Comparison of ENCODE assay signal across 20 cellular contexts in the genomic region with DNA sequence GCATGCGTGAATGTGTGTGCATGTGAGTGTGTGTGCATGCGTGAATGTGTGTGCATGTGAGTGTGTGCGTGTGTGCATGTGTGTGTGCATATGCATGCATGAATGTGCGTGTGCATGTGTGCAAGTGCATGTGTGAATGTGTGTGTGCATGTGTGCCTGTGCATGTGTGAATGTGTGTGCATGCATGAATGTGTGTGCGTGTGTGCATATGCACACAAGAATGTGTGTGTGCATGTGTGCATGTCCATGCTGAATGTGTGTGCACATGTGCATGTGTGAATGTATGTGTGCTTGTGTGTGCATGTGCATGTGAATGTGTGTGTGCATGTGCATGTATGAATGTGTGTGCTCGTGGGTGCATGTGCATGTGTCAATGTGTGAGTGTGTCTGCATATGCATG. TPM values are rescaled to one million over a fixed set of nuclear protein-coding genes. Genes with fewer than 3 reads are reported as not detected.
DNase-seq lines count a peak whose midpoint lies in the region; ATAC-seq and TF ChIP-seq lines count a peak whose summit lies in the region.
"Had no signal": no experiment of that assay in that cellular context is flagged by ENCODE, and none has a peak within 500 bp of the region (broad histone marks: within the 10 kb centered on the region; RNA-seq: fewer than 3 reads in every experiment).

No MANE protein-coding gene starts in this region.

- no peak overlapping the region for H3K27ac Mint-ChIP-seq in WTC11
- H3K27ac Mint-ChIP-seq in endodermal cell, result no peak overlapping the region
- H3K27ac Mint-ChIP-seq in Caco-2 (ENCODE audit: unreplicated experiment), result no peak overlapping the region
- no peak overlapping the region for H3K27ac Mint-ChIP-seq in T-helper 17 cell
- H3K27ac Mint-ChIP-seq: CD4-positive, CD25-positive, alpha-beta regulatory T cell; GM23338; HFFc6 had no signal

- WGBS in heart right ventricle, 2 donors, result 93 to 94% methylated on average over 6 of the region's 6 CpGs
- 92 to 100% methylated on average over 2 to 6 of the region's 6 CpGs for WGBS in endodermal cell (ENCODE audit: insufficient coverage in 1 of 2, insufficient read length in 1 of 2), 2 experiments
- no CpG with 5 or more reads among the region's 6 CpGs for WGBS in trophoblast cell (ENCODE audit: extremely low coverage, insufficient coverage, insufficient read length)

- DNase-seq in cardiac septum (ENCODE audit: low spot score), result peak; percentile 35
- DNase-seq in heart right ventricle, result no peak
- no peak for DNase-seq in WTC11 (ENCODE audit: low spot score)
- peak; percentile 8 for DNase-seq in endodermal cell
- DNase-seq in trophoblast cell, result no peak
- DNase-seq in NCI-H2227 treated with DMSO at 0.1 percent for 48 hours (lab: John Stamatoyannopoulos, UW), result no peak
- DNase-seq in Caco-2, result no peak
- DNase-seq in T-helper 17 cell, result no peak
- DNase-seq: 8988T; ACHN; Calu3; CD4-positive, CD25-positive, alpha-beta regulatory T cell; DMS 273 treated with DMSO at 0.1 percent for 48 hours; DMS79; HFFc6 had no signal

- H3K27ac ChIP-seq in heart right ventricle (no peak overlapping the region), endodermal cell (ENCODE audit: low read depth, low read length) (no peak overlapping the region), trophoblast cell (ENCODE audit: low read depth, low read length) (no peak overlapping the region)
- H3K27ac ChIP-seq: BLaER1 treated with 17β-estradiol and CSF1 and Interleukin-3, amounts not matched to agents 10 nM and 100 nM; HL-60 had no signal

- no peak overlapping the region for H3K14ac ChIP-seq in trophoblast cell (ENCODE audit: low read length)

- no peak overlapping the region for H3K4me2 ChIP-seq in trophoblast cell (ENCODE audit: low read length)
- H3K4me2 ChIP-seq: BLaER1 treated with 17β-estradiol and CSF1 and Interleukin-3, amounts not matched to agents 10 nM and 100 nM; GM23338 had no signal

- H3K4me3 ChIP-seq in heart right ventricle (no peak overlapping the region), endodermal cell (ENCODE audit: low read length) (no peak overlapping the region), trophoblast cell (ENCODE audit: low read depth, low read length) (peak overlapping the region; percentile 4), Caco-2 (ENCODE audit: low read depth, low read length) (no peak overlapping the region)
- H3K4me3 ChIP-seq: BLaER1 treated with 17β-estradiol and CSF1 and Interleukin-3, amounts not matched to agents 10 nM and 100 nM; GM23338; HAP-1 had no signal

- H4K91ac ChIP-seq in trophoblast cell (ENCODE audit: low read depth, low read length), result no peak overlapping the region

- H3K79me1 ChIP-seq in trophoblast cell (ENCODE audit: low read length), result no peaks in the 10 kb centered on the region

- H2AK5ac ChIP-seq in trophoblast cell (ENCODE audit: low read length), result no peak overlapping the region

- H3K36me3 Mint-ChIP-seq in WTC11 (0 out of 2 replicates have a peak, but pooled peaks cover 3% of the 10 kb centered on the region), endodermal cell (ENCODE audit: low read depth) (no peaks in the 10 kb centered on the region), Caco-2 (ENCODE audit: insufficient read depth, unreplicated experiment) (no peaks in the 10 kb centered on the region), T-helper 17 cell (ENCODE audit: low read depth) (no peaks in the 10 kb centered on the region)
- H3K36me3 Mint-ChIP-seq: CD4-positive, CD25-positive, alpha-beta regulatory T cell; IgD-negative memory B cell had no signal

- no peak overlapping the region for H2BK120ac ChIP-seq in trophoblast cell (ENCODE audit: insufficient read depth, low read length, poor library complexity)

- H3K27me3 Mint-ChIP-seq in WTC11 (ENCODE audit: low read depth) (peaks cover 28% of the 10 kb centered on the region), endodermal cell (ENCODE audit: insufficient read depth) (peaks cover 53% of the 10 kb centered on the region), Caco-2 (ENCODE audit: insufficient read depth, unreplicated experiment) (peaks cover 24% of the 10 kb centered on the region), T-helper 17 cell (peaks cover 36% of the 10 kb centered on the region)

- no peaks in the 10 kb centered on the region for H3K36me3 ChIP-seq in heart right ventricle
- no peaks in the 10 kb centered on the region for H3K36me3 ChIP-seq in endodermal cell (ENCODE audit: control insufficient read depth, insufficient read depth, low read length)
- no peaks in the 10 kb centered on the region for H3K36me3 ChIP-seq in trophoblast cell (ENCODE audit: control insufficient read depth in 1 of 2, insufficient read depth in 2 of 2, low read length in 2 of 2)
- no peaks in the 10 kb centered on the region for H3K36me3 ChIP-seq in Caco-2 (ENCODE audit: control insufficient read depth, insufficient read depth, low read length)
- H3K36me3 ChIP-seq: BLaER1 treated with 17β-estradiol and CSF1 and Interleukin-3, amounts not matched to agents 10 nM and 100 nM; HAP-1 had no signal

- no peak overlapping the region for H3K4ac ChIP-seq in trophoblast cell (ENCODE audit: low read depth, low read length)

- peaks cover 28% of the 10 kb centered on the region for H3K9me3 Mint-ChIP-seq in WTC11
- H3K9me3 Mint-ChIP-seq in endodermal cell, result peaks cover 15% of the 10 kb centered on the region
- no peaks in the 10 kb centered on the region for H3K9me3 Mint-ChIP-seq in Caco-2 (ENCODE audit: unreplicated experiment)

- no peak overlapping the region for H3K18ac ChIP-seq in trophoblast cell (ENCODE audit: low read length)

- intact Hi-C loops in cardiac septum (cut with DNase I) (no loop called here), heart right ventricle (cut with DNase I) (no loop called here), Caco-2 (cut with micrococcal nuclease; ENCODE audit: unreplicated experiment) (no loop called here)

- H3K23ac ChIP-seq in trophoblast cell (ENCODE audit: low read length), result no peak overlapping the region

- no TSS peak for BruUV-seq in Caco-2 (replicated peaks; lab: Mats Ljungman, UMichigan)

- H2AFZ ChIP-seq in trophoblast cell (ENCODE audit: insufficient read depth, low read length, poor library complexity), result no peak overlapping the region
- H2AFZ ChIP-seq: GM23338 had no signal

- H3K9ac ChIP-seq in endodermal cell (ENCODE audit: extremely low read depth, low read length, poor library complexity, severe bottlenecking) (no peak overlapping the region), trophoblast cell (ENCODE audit: low read length) (no peak overlapping the region)
- H3K9ac ChIP-seq: BLaER1 treated with 17β-estradiol and CSF1 and Interleukin-3, amounts not matched to agents 10 nM and 100 nM had no signal

- peaks cover 0 to 13% (median 0%) of the 10 kb centered on the region in 11 donors for H3K9me3 ChIP-seq in heart right ventricle
- peaks cover 12% of the 10 kb centered on the region for H3K9me3 ChIP-seq in endodermal cell (ENCODE audit: control insufficient read depth, low read length)
- peaks cover 13% of the 10 kb centered on the region for H3K9me3 ChIP-seq in trophoblast cell (ENCODE audit: insufficient read depth, low read depth, low read length)
- H3K9me3 ChIP-seq in Caco-2, result no peaks in the 10 kb centered on the region
- H3K9me3 ChIP-seq in T-helper 17 cell (ENCODE audit: control insufficient read depth, low read length, poor library complexity, severe bottlenecking), result no peaks in the 10 kb centered on the region

- no peak overlapping the region for H2BK12ac ChIP-seq in trophoblast cell (ENCODE audit: low read length)

- ATAC-seq in heart right ventricle (no peak), WTC11 (no peak), T-helper 17 cell (no peak)
- ATAC-seq: GM23338 had no signal

- H4K8ac ChIP-seq in trophoblast cell (ENCODE audit: low read depth, low read length), result no peak overlapping the region

- H3K4me3 Mint-ChIP-seq in WTC11 (no peak overlapping the region), endodermal cell (no peak overlapping the region), Caco-2 (ENCODE audit: unreplicated experiment) (no peak overlapping the region), T-helper 17 cell (no peak overlapping the region)
- H3K4me3 Mint-ChIP-seq: CD4-positive, CD25-positive, alpha-beta regulatory T cell; GM23338; HFFc6; IgD-negative memory B cell had no signal

- TF ChIP-seq CTCF in heart right ventricle (IDR thresholded peaks at IDR 0.05) (no peak), WTC11 (IDR thresholded peaks at IDR 0.05) (no peak), endodermal cell (conservative IDR thresholded peaks at IDR 0.05) (no peak), Caco-2 (IDR thresholded peaks at IDR 0.05; ENCODE audit: insufficient read depth in 1 of 2, low read depth in 1 of 2, low read length in 1 of 2, severe bottlenecking in 1 of 2, unreplicated experiment in 1 of 2) (no peak)

- peaks cover 5% of the 10 kb centered on the region for H3K4me1 Mint-ChIP-seq in WTC11
- H3K4me1 Mint-ChIP-seq in endodermal cell, result no peaks in the 10 kb centered on the region
- no peaks in the 10 kb centered on the region for H3K4me1 Mint-ChIP-seq in Caco-2 (ENCODE audit: low read depth, unreplicated experiment)
- H3K4me1 Mint-ChIP-seq in T-helper 17 cell, result peaks cover 6% of the 10 kb centered on the region

- H3K4me1 ChIP-seq in heart right ventricle (peaks cover 3 to 13% (median 8%) of the 10 kb centered on the region in 9 donors), endodermal cell (ENCODE audit: control insufficient read depth, insufficient read depth, low read length) (no peaks in the 10 kb centered on the region), trophoblast cell (ENCODE audit: control insufficient read depth in 1 of 2, insufficient read depth in 2 of 2, low read length in 2 of 2) (peaks cover 3% of the 10 kb centered on the region in 2 experiments), Caco-2 (no peaks in the 10 kb centered on the region)

- H3K27me3 ChIP-seq in heart right ventricle (peaks cover 0 to 33% (median 25%) of the 10 kb centered on the region in 7 donors), endodermal cell (ENCODE audit: control insufficient read depth, insufficient read depth, low read length, poor library complexity, severe bottlenecking) (peaks cover 15% of the 10 kb centered on the region), trophoblast cell (ENCODE audit: insufficient read depth, low read length) (no peaks in the 10 kb centered on the region), Caco-2 (replicated peaks; ENCODE audit: control insufficient read depth, insufficient read depth, low read length) (no peaks in the 10 kb centered on the region; the same call in none of the 2 replicates)

- no peak overlapping the region for H2BK5ac ChIP-seq in trophoblast cell (ENCODE audit: low read depth, low read length, poor library complexity)

- POLR2A ChIA-PET in WTC11 (lab: Charles Lee), result no interaction called here
- POLR2A ChIA-PET in Caco-2 (lab: Charles Lee), result no interaction called here

- no peaks in the 10 kb centered on the region for H3K79me2 ChIP-seq in trophoblast cell (ENCODE audit: control insufficient read depth, insufficient read depth, low read length, poor library complexity)

- CTCF ChIA-PET in WTC11 (lab: Charles Lee), result no interaction called here
- CTCF ChIA-PET in Caco-2 (lab: Charles Lee), result no interaction called here

- H4K12ac ChIP-seq in trophoblast cell (ENCODE audit: low read depth, low read length), result no peak overlapping the region

RNA-seq across cellular contexts. Expression of gene NUB1, which starts 42.1 kb away (rescaled TPM):
- total RNA-seq in cardiac septum (32.6 TPM), heart right ventricle (10 to 100 TPM; 36.7 to 53.0 (median 43.9) TPM), WTC11 (2021) (31.2 to 38.3 TPM (median 33.5 TPM) in 3 replicates), endodermal cell (10 to 100 TPM; 50.2 to 64.7 TPM), Caco-2 (2022) (51.6 and 54.6 TPM in 2 replicates), T-helper 17 cell (10 to 100 TPM; 71.9 to 87.2 TPM)
- 10 to 100 TPM; 22.6 to 23.8 TPM for polyA plus RNA-seq in heart right ventricle
- polyA plus RNA-seq in endodermal cell (2013, experiment 1 of 2), result 49.7 TPM
- 48.8 TPM for polyA plus RNA-seq in endodermal cell (2013, experiment 2 of 2)
- polyA plus RNA-seq in trophoblast cell (2013), result 43.0 and 47.0 TPM in 2 replicates

RNA-seq across cellular contexts. Expression of gene SMARCD3, which starts 51.0 kb away (rescaled TPM):
- total RNA-seq in cardiac septum, result 112 TPM
- 100 to 1,000 TPM in 5 of 10 donors, 10 to 100 TPM in 5; 78.0 to 119 (median 97.6) TPM for total RNA-seq in heart right ventricle
- polyA plus RNA-seq in heart right ventricle, result 100 to 1,000 TPM in 1 of 2 donors, 10 to 100 TPM in 1; 77.7 to 175 TPM
- 5.8 to 9.0 TPM (median 5.9 TPM) in 3 replicates for total RNA-seq in WTC11 (2021)
- total RNA-seq in endodermal cell, result 10 to 100 TPM; 40.0 to 43.5 TPM
- polyA plus RNA-seq in endodermal cell (2013, experiment 1 of 2), result 46.1 TPM
- 41.7 TPM for polyA plus RNA-seq in endodermal cell (2013, experiment 2 of 2)
- polyA plus RNA-seq in trophoblast cell (2013), result 11.3 and 11.7 TPM in 2 replicates
- total RNA-seq in Caco-2 (2022), result 20.2 and 27.8 TPM in 2 replicates
- total RNA-seq in T-helper 17 cell, result 10 to 100 TPM in 1 of 2 donors, 1 to 10 TPM in 1; 9.8 to 10.7 TPM

Comparison
In these comparisons a context has a peak if more than half of its experiments do, and no peak if none do; other contexts are left out.
1. DNase-seq: peak in cardiac septum (single experiment) and endodermal cell (single experiment); none in heart right ventricle (0 of 2), WTC11 (single experiment), trophoblast cell (0 of 2), NCI-H2227 treated with DMSO at 0.1 percent for 48 hours (single experiment), Caco-2 (0 of 2) and T-helper 17 cell (0 of 3).